ENCODE assay signal across 15 cellular contexts in the genomic region with DNA sequence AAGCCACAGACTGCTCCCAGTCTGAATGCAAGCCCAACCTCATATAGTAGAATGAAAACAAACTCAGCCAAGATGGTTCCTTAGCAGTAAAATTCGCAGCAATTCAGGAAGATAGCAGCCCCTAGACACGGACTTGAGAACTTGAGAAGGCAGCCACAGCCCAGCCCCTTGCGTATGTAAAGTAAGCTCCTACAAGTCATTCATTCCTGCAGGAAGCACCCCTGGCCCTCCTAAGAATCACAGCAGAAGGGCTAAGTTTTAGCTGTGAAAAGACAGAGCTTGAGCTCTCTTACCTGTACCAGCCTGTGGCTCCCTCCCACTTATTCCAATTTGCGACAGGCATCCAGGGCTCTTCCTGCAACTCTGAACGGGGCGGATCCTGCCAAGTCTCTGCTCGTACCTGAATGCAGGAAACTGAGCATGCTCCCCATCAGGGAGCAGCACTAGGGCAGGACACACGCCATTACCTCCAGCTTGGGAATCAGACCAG.
A peak's percentile ranks its signal among the peaks of the same experiment; 100 is the strongest.
DNase-seq lines count a peak whose midpoint lies in the region; ATAC-seq and TF ChIP-seq lines count a peak whose summit lies in the region.
"Had no signal": no experiment of that assay in that cellular context is flagged by ENCODE, and none has a peak within 500 bp of the region (broad histone marks: within the 10 kb centered on the region; RNA-seq: fewer than 3 reads in every experiment).

No MANE protein-coding gene starts in this region.

- H3K9me3 ChIP-seq in thoracic aorta, result no peaks in the 10 kb centered on the region
- no peaks in the 10 kb centered on the region for H3K9me3 ChIP-seq in PC-9 (ENCODE audit: insufficient read depth, low read depth)
- H3K9me3 ChIP-seq: heart left ventricle, spleen had no signal

- no peak overlapping the region for H3K4me2 ChIP-seq in PC-9

- H3K9me2 ChIP-seq in PC-9 (ENCODE audit: insufficient read depth), result no peaks in the 10 kb centered on the region

- H2AFZ ChIP-seq in PC-9, result no peak overlapping the region

- peaks cover 0 to 3% of the 10 kb centered on the region in 2 donors for H3K9me3 Mint-ChIP-seq in activated naive CD4-positive, alpha-beta T cell treated with anti-CD3 and anti-CD28 coated beads, Interleukin-2, amount 50 U/mL, for 72 hours
- H3K9me3 Mint-ChIP-seq: activated naive CD4-positive, alpha-beta T cell treated with anti-CD3 and anti-CD28 coated beads, Interleukin-2, amount 50 U/mL, for 24 hours had no signal

- no peaks in the 10 kb centered on the region for H3K36me3 ChIP-seq in thoracic aorta
- H3K36me3 ChIP-seq in PC-9 (ENCODE audit: low read depth), result no peaks in the 10 kb centered on the region
- H3K36me3 ChIP-seq: heart left ventricle, spleen had no signal

- H3K27ac ChIP-seq in thoracic aorta (no peak overlapping the region), PC-9 (no peak overlapping the region)
- H3K27ac ChIP-seq: dorsolateral prefrontal cortex, heart left ventricle had no signal

- DNase-seq in NCI-H2029 treated with DMSO at 0.1 percent for 48 hours (lab: John Stamatoyannopoulos, UW), result peak; percentile 0
- peak; percentile 55 for DNase-seq in cerebellum (ENCODE audit: low spot score)
- DNase-seq in kidney tubule cell (ENCODE audit: low spot score), result peak; percentile 69
- no peak for DNase-seq in thoracic aorta (ENCODE audit: low spot score)
- no peak for DNase-seq in PC-9
- no peak for DNase-seq in activated naive CD4-positive, alpha-beta T cell treated with anti-CD3 and anti-CD28 coated beads, Interleukin-2, amount 50 U/mL, for 72 hours (ENCODE audit: low spot score in 2 of 2)
- DNase-seq: activated CD8-positive, alpha-beta T cell treated with anti-CD3 and anti-CD28 coated beads, Interleukin-2, amount 10 ng/mL, durations not matched to agents 7 days and 5 days; heart left ventricle; naive thymus-derived CD4-positive, alpha-beta T cell; spleen; stimulated activated CD8-positive, alpha-beta memory T cell treated with anti-CD3 and anti-CD28 coated beads, Interleukin-4, amount 100 ng/mL, for 48 hours; T-cell had no signal

- no peaks in the 10 kb centered on the region for H4K20me1 ChIP-seq in PC-9 (ENCODE audit: insufficient read depth)

- no TSS peak for BruUV-seq in PC-9 (replicated peaks; lab: Mats Ljungman, UMichigan)

- POLR2A ChIA-PET in PC-9 (lab: Charles Lee; ENCODE audit: unreplicated experiment), result no interaction called here

- CTCF ChIA-PET in PC-9 (lab: Charles Lee), result no interaction called here

- no peaks in the 10 kb centered on the region for H3K36me3 Mint-ChIP-seq in activated naive CD4-positive, alpha-beta T cell treated with anti-CD3 and anti-CD28 coated beads, Interleukin-2, amount 50 U/mL, for 72 hours
- H3K36me3 Mint-ChIP-seq: activated naive CD4-positive, alpha-beta T cell treated with anti-CD3 and anti-CD28 coated beads, Interleukin-2, amount 50 U/mL, for 24 hours; naive thymus-derived CD4-positive, alpha-beta T cell; T-cell had no signal

- H3F3A ChIP-seq in PC-9 (ENCODE audit: insufficient read depth, low read depth), result no peaks in the 10 kb centered on the region

- H3K79me2 ChIP-seq in PC-9 (ENCODE audit: low read depth), result peaks cover 2% of the 10 kb centered on the region; the same call in 1 of the 2 replicates

- H3K27ac Mint-ChIP-seq in activated naive CD4-positive, alpha-beta T cell treated with anti-CD3 and anti-CD28 coated beads, Interleukin-2, amount 50 U/mL, for 72 hours, result no peak overlapping the region
- H3K27ac Mint-ChIP-seq: activated CD8-positive, alpha-beta T cell treated with anti-CD3 and anti-CD28 coated beads, Interleukin-2, amount 10 ng/mL, durations not matched to agents 7 days and 5 days; activated naive CD4-positive, alpha-beta T cell treated with anti-CD3 and anti-CD28 coated beads, Interleukin-2, amount 50 U/mL, for 24 hours; naive thymus-derived CD4-positive, alpha-beta T cell; T-cell had no signal

- H3K27me3 ChIP-seq in thoracic aorta (replicated peaks; ENCODE audit: insufficient read depth) (no peaks in the 10 kb centered on the region), PC-9 (ENCODE audit: insufficient read depth, low read depth) (no peaks in the 10 kb centered on the region)
- H3K27me3 ChIP-seq: dorsolateral prefrontal cortex, heart left ventricle, spleen had no signal

- TF ChIP-seq CTCF in thoracic aorta (IDR thresholded peaks at IDR 0.05), result no peak
- no peak for TF ChIP-seq CTCF in PC-9 (conservative IDR thresholded peaks at IDR 0.05)

- no peak for ATAC-seq in thoracic aorta (ENCODE audit: insufficient number of reproducible peaks, low FRiP score, low read depth)
- no peak for ATAC-seq in HG03354 (IDR thresholded peaks at IDR 0.05; ENCODE audit: poor library complexity, severe bottlenecking, unreplicated experiment)
- no peak for ATAC-seq in activated naive CD4-positive, alpha-beta T cell treated with anti-CD3 and anti-CD28 coated beads, Interleukin-2, amount 50 U/mL, for 72 hours
- ATAC-seq: activated CD8-positive, alpha-beta T cell treated with anti-CD3 and anti-CD28 coated beads, Interleukin-2, amount 10 ng/mL, durations not matched to agents 7 days and 5 days; heart left ventricle; naive thymus-derived CD4-positive, alpha-beta T cell; T-cell had no signal

- intact Hi-C loops in PC-9 (cut with micrococcal nuclease; ENCODE audit: unreplicated experiment), result no loop called here

- H3K4me3 ChIP-seq in thoracic aorta (peak overlapping the region; percentile 52), PC-9 (no peak overlapping the region)
- H3K4me3 ChIP-seq: dorsolateral prefrontal cortex, heart left ventricle, spleen had no signal

- H3K4me1 ChIP-seq in thoracic aorta (ENCODE audit: control insufficient read depth in 1 of 2, low read depth in 2 of 2) (peaks cover 8 to 44% of the 10 kb centered on the region in 2 donors), PC-9 (replicated peaks; ENCODE audit: insufficient read depth) (no peaks in the 10 kb centered on the region)

Comparison
In these comparisons a context has a peak if more than half of its experiments do, and no peak if none do; other contexts are left out.
1. DNase-seq: peak in NCI-H2029 treated with DMSO at 0.1 percent for 48 hours (single experiment), cerebellum (single experiment) and kidney tubule cell (single experiment); none in thoracic aorta (single experiment), PC-9 (0 of 2) and activated naive CD4-positive, alpha-beta T cell treated with anti-CD3 and anti-CD28 coated beads, Interleukin-2, amount 50 U/mL, for 72 hours (0 of 2).